Comparison of ENCODE assay signal across 21 cellular contexts in genomic region chr9:114732842-114733241, GRCh38. TPM values are rescaled to one million over a fixed set of nuclear protein-coding genes. Genes with fewer than 3 reads are reported as not detected.
DNase-seq lines count a peak whose midpoint lies in the region; ATAC-seq and TF ChIP-seq lines count a peak whose summit lies in the region.
"Had no signal": no experiment of that assay in that cellular context is flagged by ENCODE, and none has a peak within 500 bp of the region (broad histone marks: within the 10 kb centered on the region; RNA-seq: fewer than 3 reads in every experiment).

No MANE protein-coding gene starts in this region.

- peak overlapping the region; percentile 46 for H3K27ac ChIP-seq in vagina
- H3K27ac ChIP-seq: spleen had no signal

- TF ChIP-seq POLR2A in vagina (IDR thresholded peaks at IDR 0.05) = no peak

- no peaks in the 10 kb centered on the region for H3K36me3 ChIP-seq in vagina
- H3K36me3 ChIP-seq: spleen had no signal

- no peak overlapping the region for H3K4me3 ChIP-seq in vagina
- H3K4me3 ChIP-seq: spleen had no signal

- H3K4me1 ChIP-seq in vagina = no peaks in the 10 kb centered on the region

- no peak for TF ChIP-seq CTCF in vagina (IDR thresholded peaks at IDR 0.05)

- ATAC-seq in SK-N-SH treated with all-trans-retinoic acid at 6 μM for 48 hours = peak; percentile 66

- DNase-seq in LHCN-M2 (ENCODE audit: low read depth) (peak; percentile 64), glomerular visceral epithelial cell (ENCODE audit: extremely low spot score) (peak; percentile 33), vagina (ENCODE audit: extremely low spot score in 2 of 2) (no peak), NOMO-1 (lab: John Stamatoyannopoulos, UW; ENCODE audit: unreplicated experiment in 2 of 2) (no peak), NCI-H1694 (lab: John Stamatoyannopoulos, UW) (no peak)
- DNase-seq in stimulated activated CD4-positive, alpha-beta T cell treated with anti-CD3 and anti-CD28 coated beads, Interleukin-12 subunit alpha, Interleukin-12 subunit beta, amount 100 ng/mL, for 4 hours = no peak
- DNase-seq: activated CD4-positive, alpha-beta T cell treated with anti-CD3 and anti-CD28 coated beads for 1 hour; activated naive CD4-positive, alpha-beta T cell treated with anti-CD3 and anti-CD28 coated beads, Interleukin-2, amount 50 U/mL, for 16 hours; activated T-cell treated with anti-CD3 and anti-CD28 coated beads, Interleukin-2, amount 50 U/mL, for 72 hours; AML-193; DMS79 treated with DMSO at 0.1 percent for 48 hours; effector memory CD4-positive, alpha-beta T cell; head of caudate nucleus; immature natural killer cell; KBM-7; NCI-H1092; NCI-H2029; spleen had no signal

- no peaks in the 10 kb centered on the region for H3K9me3 ChIP-seq in vagina

- intact Hi-C loops in vagina (cut with DNase I) = no loop called here

- no peaks in the 10 kb centered on the region for H3K27me3 ChIP-seq in vagina
- H3K27me3 ChIP-seq: spleen had no signal

TF ChIP-seq in SK-N-SH treated with all-trans-retinoic acid at 6 μM for 48 hours, 23 proteins besides CTCF, POLR2A, EP300 and RAD21:
- TF ChIP-seq BACH2 (CRISPR knock-in tag; IDR thresholded peaks at IDR 0.05; ENCODE audit: borderline replicate concordance) = no peak
- no peak for TF ChIP-seq ZNF70 (CRISPR knock-in tag; IDR thresholded peaks at IDR 0.05)
- TF ChIP-seq ZNF8 (CRISPR knock-in tag; IDR thresholded peaks at IDR 0.05) = no peak
- TF ChIP-seq TSHZ2 (CRISPR knock-in tag; IDR thresholded peaks at IDR 0.05) = no peak
- no peak for TF ChIP-seq CSRNP3 (CRISPR knock-in tag; IDR thresholded peaks at IDR 0.05)
- TF ChIP-seq SNAI2 (CRISPR knock-in tag; IDR thresholded peaks at IDR 0.05) = no peak
- 0 out of 2 replicates have a peak, but pooled peaks have one; percentile 18 for TF ChIP-seq ZC3H10 (CRISPR knock-in tag; IDR thresholded peaks at IDR 0.05)
- TF ChIP-seq ZNF565 (CRISPR knock-in tag; conservative IDR thresholded peaks at IDR 0.05; ENCODE audit: low read depth) = no peak

RNA-seq across cellular contexts. Expression of gene TEX48, which starts 50.9 kb away (rescaled TPM):
- total RNA-seq in LHCN-M2 (2014; rRNA removed) (not detected in 2 replicates), vagina (not detected)
- not detected for polyA plus RNA-seq in LHCN-M2 (2012)
- total RNA-seq: chondrocyte, lower leg skin, spleen had no signal
- polyA plus RNA-seq: immature natural killer cell, spleen had no signal

Comparison
In these comparisons a context has a peak if more than half of its experiments do, and no peak if none do; other contexts are left out.
1. DNase-seq: peak in LHCN-M2 (single experiment) and glomerular visceral epithelial cell (single experiment); none in vagina (0 of 2), NOMO-1 (0 of 2), NCI-H1694 (single experiment) and stimulated activated CD4-positive, alpha-beta T cell treated with anti-CD3 and anti-CD28 coated beads, Interleukin-12 subunit alpha, Interleukin-12 subunit beta, amount 100 ng/mL, for 4 hours (single experiment).